2 cellular contexts compared by ENCODE assay signal in genomic region chr10:128612631-128613030, GRCh38.
TF ChIP-seq lines count a peak whose summit lies in the region.

No MANE protein-coding gene starts in this region.

TF ChIP-seq in HepG2, 621 proteins besides CTCF, POLR2A, EP300 and RAD21:
- TF ChIP-seq ZNF530 (CRISPR knock-in tag; IDR thresholded peaks at IDR 0.05; ENCODE audit: low read depth) (no peak), ZNF75D (CRISPR knock-in tag; IDR thresholded peaks at IDR 0.05; ENCODE audit: borderline replicate concordance) (no peak), ZBTB26 (CRISPR knock-in tag; IDR thresholded peaks at IDR 0.05; ENCODE audit: borderline replicate concordance) (no peak), TAF1 (CRISPR knock-in tag; IDR thresholded peaks at IDR 0.05) (no peak), ZNF501 (CRISPR knock-in tag; IDR thresholded peaks at IDR 0.05) (no peak), ZNF543 (CRISPR knock-in tag; IDR thresholded peaks at IDR 0.05) (no peak), CREB1 (IDR thresholded peaks at IDR 0.05) (peak; percentile 97), CREB1 (CRISPR knock-in tag; IDR thresholded peaks at IDR 0.05) (no peak), BATF2 (CRISPR knock-in tag; IDR thresholded peaks at IDR 0.05) (no peak), ZBTB44 (CRISPR knock-in tag; IDR thresholded peaks at IDR 0.05) (no peak), ZNF768 (CRISPR knock-in tag; IDR thresholded peaks at IDR 0.05) (no peak), ZNF441 (CRISPR knock-in tag; IDR thresholded peaks at IDR 0.05; ENCODE audit: borderline replicate concordance) (no peak), RELA (CRISPR knock-in tag; IDR thresholded peaks at IDR 0.05) (no peak), ATF7 (IDR thresholded peaks at IDR 0.05) (peak; percentile 99), ATF7 (CRISPR knock-in tag; IDR thresholded peaks at IDR 0.05) (no peak), FOXK1 (CRISPR knock-in tag; IDR thresholded peaks at IDR 0.05; ENCODE audit: borderline replicate concordance, low read depth) (no peak), ASH2L (IDR thresholded peaks at IDR 0.05; ENCODE audit: insufficient read length, low read depth, low read length) (no peak)
- TF ChIP-seq, protein P1, sequence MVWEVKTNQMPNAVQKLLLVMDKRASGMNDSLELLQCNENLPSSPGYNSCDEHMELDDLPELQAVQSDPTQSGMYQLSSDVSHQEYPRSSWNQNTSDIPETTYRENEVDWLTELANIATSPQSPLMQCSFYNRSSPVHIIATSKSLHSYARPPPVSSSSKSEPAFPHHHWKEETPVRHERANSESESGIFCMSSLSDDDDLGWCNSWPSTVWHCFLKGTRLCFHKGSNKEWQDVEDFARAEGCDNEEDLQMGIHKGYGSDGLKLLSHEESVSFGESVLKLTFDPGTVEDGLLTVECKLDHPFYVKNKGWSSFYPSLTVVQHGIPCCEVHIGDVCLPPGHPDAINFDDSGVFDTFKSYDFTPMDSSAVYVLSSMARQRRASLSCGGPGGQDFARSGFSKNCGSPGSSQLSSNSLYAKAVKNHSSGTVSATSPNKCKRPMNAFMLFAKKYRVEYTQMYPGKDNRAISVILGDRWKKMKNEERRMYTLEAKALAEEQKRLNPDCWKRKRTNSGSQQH (CRISPR knock-in tag; IDR thresholded peaks at IDR 0.05; ENCODE audit: low read depth): no peak
- TF ChIP-seq, protein P2, sequence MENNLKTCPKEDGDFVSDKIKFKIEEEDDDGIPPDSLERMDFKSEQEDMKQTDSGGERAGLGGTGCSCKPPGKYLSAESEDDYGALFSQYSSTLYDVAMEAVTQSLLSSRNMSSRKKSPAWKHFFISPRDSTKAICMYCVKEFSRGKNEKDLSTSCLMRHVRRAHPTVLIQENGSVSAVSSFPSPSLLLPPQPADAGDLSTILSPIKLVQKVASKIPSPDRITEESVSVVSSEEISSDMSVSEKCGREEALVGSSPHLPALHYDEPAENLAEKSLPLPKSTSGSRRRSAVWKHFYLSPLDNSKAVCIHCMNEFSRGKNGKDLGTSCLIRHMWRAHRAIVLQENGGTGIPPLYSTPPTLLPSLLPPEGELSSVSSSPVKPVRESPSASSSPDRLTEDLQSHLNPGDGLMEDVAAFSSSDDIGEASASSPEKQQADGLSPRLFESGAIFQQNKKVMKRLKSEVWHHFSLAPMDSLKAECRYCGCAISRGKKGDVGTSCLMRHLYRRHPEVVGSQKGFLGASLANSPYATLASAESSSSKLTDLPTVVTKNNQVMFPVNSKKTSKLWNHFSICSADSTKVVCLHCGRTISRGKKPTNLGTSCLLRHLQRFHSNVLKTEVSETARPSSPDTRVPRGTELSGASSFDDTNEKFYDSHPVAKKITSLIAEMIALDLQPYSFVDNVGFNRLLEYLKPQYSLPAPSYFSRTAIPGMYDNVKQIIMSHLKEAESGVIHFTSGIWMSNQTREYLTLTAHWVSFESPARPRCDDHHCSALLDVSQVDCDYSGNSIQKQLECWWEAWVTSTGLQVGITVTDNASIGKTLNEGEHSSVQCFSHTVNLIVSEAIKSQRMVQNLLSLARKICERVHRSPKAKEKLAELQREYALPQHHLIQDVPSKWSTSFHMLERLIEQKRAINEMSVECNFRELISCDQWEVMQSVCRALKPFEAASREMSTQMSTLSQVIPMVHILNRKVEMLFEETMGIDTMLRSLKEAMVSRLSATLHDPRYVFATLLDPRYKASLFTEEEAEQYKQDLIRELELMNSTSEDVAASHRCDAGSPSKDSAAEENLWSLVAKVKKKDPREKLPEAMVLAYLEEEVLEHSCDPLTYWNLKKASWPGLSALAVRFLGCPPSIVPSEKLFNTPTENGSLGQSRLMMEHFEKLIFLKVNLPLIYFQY (CRISPR knock-in tag; IDR thresholded peaks at IDR 0.05; ENCODE audit: borderline replicate concordance): no peak

TF ChIP-seq in H1, 55 proteins besides CTCF, POLR2A, EP300 and RAD21:
- no peak for TF ChIP-seq KDM4A (IDR thresholded peaks at IDR 0.05; ENCODE audit: low read depth, low read length, severe bottlenecking)
- no peak for TF ChIP-seq FOSL1 (IDR thresholded peaks at IDR 0.05; ENCODE audit: insufficient read depth, low read depth, low read length)
- no peak for TF ChIP-seq NANOG (IDR thresholded peaks at IDR 0.05; ENCODE audit: insufficient read depth, low read depth, low read length, poor library complexity, severe bottlenecking)
- TF ChIP-seq PHF8 (conservative IDR thresholded peaks at IDR 0.05; ENCODE audit: low read depth, low read length): no peak
- no peak for TF ChIP-seq RFX5 (IDR thresholded peaks at IDR 0.05; ENCODE audit: borderline replicate concordance, low read depth, low read length)
- no peak for TF ChIP-seq POU5F1 (IDR thresholded peaks at IDR 0.05; ENCODE audit: low read depth, low read length)
- TF ChIP-seq CEBPB (IDR thresholded peaks at IDR 0.05; ENCODE audit: low read depth, low read length): no peak
- no peak for TF ChIP-seq CHD7 (IDR thresholded peaks at IDR 0.05; ENCODE audit: insufficient replicate concordance, low read length)
- no peak for TF ChIP-seq SIN3A (conservative IDR thresholded peaks at IDR 0.05 in 1 of 2, IDR thresholded peaks at IDR 0.05 in 1 of 2; ENCODE audit: low read depth in 1 of 2, low read length in 2 of 2)
- no peak for TF ChIP-seq CHD2 (IDR thresholded peaks at IDR 0.05; ENCODE audit: low read length)
- TF ChIP-seq SP1 (IDR thresholded peaks at IDR 0.05; ENCODE audit: low read depth, low read length): no peak
- TF ChIP-seq TCF12 (IDR thresholded peaks at IDR 0.05; ENCODE audit: low read depth, low read length): no peak
- TF ChIP-seq TAF1 (IDR thresholded peaks at IDR 0.05; ENCODE audit: low read depth, low read length): no peak
- no peak for TF ChIP-seq KDM1A (IDR thresholded peaks at IDR 0.05; ENCODE audit: borderline replicate concordance, low read length)
- TF ChIP-seq, protein P3, sequence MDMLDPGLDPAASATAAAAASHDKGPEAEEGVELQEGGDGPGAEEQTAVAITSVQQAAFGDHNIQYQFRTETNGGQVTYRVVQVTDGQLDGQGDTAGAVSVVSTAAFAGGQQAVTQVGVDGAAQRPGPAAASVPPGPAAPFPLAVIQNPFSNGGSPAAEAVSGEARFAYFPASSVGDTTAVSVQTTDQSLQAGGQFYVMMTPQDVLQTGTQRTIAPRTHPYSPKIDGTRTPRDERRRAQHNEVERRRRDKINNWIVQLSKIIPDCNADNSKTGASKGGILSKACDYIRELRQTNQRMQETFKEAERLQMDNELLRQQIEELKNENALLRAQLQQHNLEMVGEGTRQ (IDR thresholded peaks at IDR 0.05; ENCODE audit: low read length): no peak
